18 cellular contexts compared by ENCODE assay signal in the genomic region with DNA sequence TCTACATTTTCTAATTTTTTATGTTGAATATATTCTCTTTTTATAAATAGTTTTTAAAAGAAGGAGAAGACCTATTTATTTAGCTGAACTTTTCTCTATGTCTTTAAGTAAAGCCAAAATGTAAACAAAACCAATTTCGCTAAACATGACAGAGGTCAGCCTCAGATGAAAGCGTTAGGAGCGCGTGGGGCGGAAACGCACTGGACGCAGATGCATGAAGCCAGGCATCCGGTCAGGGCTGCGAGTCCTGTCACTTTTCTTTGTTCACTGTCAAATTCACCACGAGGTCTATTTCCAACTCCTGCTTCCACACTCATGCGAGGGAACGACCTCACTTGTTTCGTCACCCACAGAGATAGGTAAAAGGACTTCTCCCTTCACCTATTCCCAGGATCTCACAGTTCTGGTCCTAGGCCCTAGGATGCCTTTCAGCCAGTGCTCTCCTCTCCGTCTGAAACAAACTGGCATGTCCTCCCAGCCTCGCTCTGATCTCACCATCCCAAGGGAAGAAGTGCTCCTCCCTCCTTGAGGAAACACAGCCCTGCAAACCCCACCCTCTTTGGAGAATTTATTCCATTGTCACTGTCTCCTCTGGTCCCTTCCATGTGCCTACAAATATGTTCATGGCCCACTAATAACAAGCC. TPM values are rescaled to one million over a fixed set of nuclear protein-coding genes. Genes with fewer than 3 reads are reported as not detected.
DNase-seq lines count a peak whose midpoint lies in the region; ATAC-seq and TF ChIP-seq lines count a peak whose summit lies in the region.
"Had no signal": no experiment of that assay in that cellular context is flagged by ENCODE, and none has a peak within 500 bp of the region (broad histone marks: within the 10 kb centered on the region; RNA-seq: fewer than 3 reads in every experiment).

No MANE protein-coding gene starts in this region.

- no peak for TF ChIP-seq EP300 in stomach (IDR thresholded peaks at IDR 0.05)

- 74% methylated on average over 15 of the region's 15 CpGs for WGBS in right cardiac atrium
- 82 to 87% (median 85%) methylated on average over 15 of the region's 15 CpGs for WGBS in stomach, 5 donors

- ATAC-seq in right cardiac atrium (peak; percentile 79 to 84), HG02852 (IDR thresholded peaks at IDR 0.05; ENCODE audit: unreplicated experiment) (no peak)
- ATAC-seq: activated CD8-positive, alpha-beta memory T cell treated with anti-CD3 and anti-CD28 coated beads, Interleukin-2, amount 10 ng/mL, durations not matched to agents 7 days and 5 days; naive thymus-derived CD8-positive, alpha-beta T cell had no signal

- TF ChIP-seq POLR2A in stomach (IDR thresholded peaks at IDR 0.05): no peak

- H3K4me3 Mint-ChIP-seq in CD14-positive monocyte: peak overlapping the region in 1 of 2 donors; percentile 87
- no peak overlapping the region for H3K4me3 Mint-ChIP-seq in chondrocyte (ENCODE audit: unreplicated experiment)
- no peak overlapping the region for H3K4me3 Mint-ChIP-seq in activated T-helper 2 cell treated with anti-CD3 and anti-CD28 coated beads, Interferon-gamma antibody, Interleukin-2, Interleukin-4, amounts not matched to agents 10 μg/mL and 5 μg/mL and 100 μg/mL, durations not matched to agents 14 hours and 24 hours and 36 hours (ENCODE audit: low read depth)
- H3K4me3 Mint-ChIP-seq: activated B cell treated with CpG ODN at 0.5 μM for 24 hours; activated CD8-positive, alpha-beta memory T cell treated with anti-CD3 and anti-CD28 coated beads, Interleukin-2, amount 10 ng/mL, durations not matched to agents 7 days and 5 days; activated naive CD4-positive, alpha-beta T cell treated with anti-CD3 and anti-CD28 coated beads for 36 hours; naive thymus-derived CD8-positive, alpha-beta T cell had no signal

- H3K36me3 Mint-ChIP-seq in CD14-positive monocyte: peaks cover 0 to 3% of the 10 kb centered on the region in 2 donors
- H3K36me3 Mint-ChIP-seq in chondrocyte (ENCODE audit: low read depth): peaks cover 24% of the 10 kb centered on the region
- no peaks in the 10 kb centered on the region for H3K36me3 Mint-ChIP-seq in activated T-helper 2 cell treated with anti-CD3 and anti-CD28 coated beads, Interferon-gamma antibody, Interleukin-2, Interleukin-4, amounts not matched to agents 10 μg/mL and 5 μg/mL and 100 μg/mL, durations not matched to agents 14 hours and 24 hours and 36 hours (ENCODE audit: low read depth)
- H3K36me3 Mint-ChIP-seq: activated CD8-positive, alpha-beta memory T cell treated with anti-CD3 and anti-CD28 coated beads, Interleukin-2, amount 10 ng/mL, durations not matched to agents 7 days and 5 days had no signal

- intact Hi-C loops in CD14-positive monocyte (cut with micrococcal nuclease) (loop anchor here in 1 of 2 donors (5.0 kb wide), 1 partner anchor 58 kb away; the partner anchor contains the start of gene ITGB5), right cardiac atrium (cut with DNase I) (no loop called here), stomach (cut with DNase I; ENCODE audit: low total_unique reads) (no loop called here)
- intact Hi-C loops in activated T-helper 2 cell treated with anti-CD3 and anti-CD28 coated beads, Interferon-gamma antibody, Interleukin-2, Interleukin-4, amounts not matched to agents 10 μg/mL and 5 μg/mL and 100 μg/mL, durations not matched to agents 14 hours and 24 hours and 36 hours (cut with micrococcal nuclease): no loop called here

- H3K27me3 Mint-ChIP-seq in CD14-positive monocyte (ENCODE audit: low read depth in 3 of 3) (peaks cover 5 to 6% (median 6%) of the 10 kb centered on the region in 3 donors), chondrocyte (ENCODE audit: low read depth) (no peaks in the 10 kb centered on the region)
- H3K27me3 Mint-ChIP-seq in activated T-helper 2 cell treated with anti-CD3 and anti-CD28 coated beads, Interferon-gamma antibody, Interleukin-2, Interleukin-4, amounts not matched to agents 10 μg/mL and 5 μg/mL and 100 μg/mL, durations not matched to agents 14 hours and 24 hours and 36 hours (ENCODE audit: low read depth): peaks cover 26% of the 10 kb centered on the region

- H3K4me1 ChIP-seq in right cardiac atrium (ENCODE audit: control insufficient read depth, insufficient read depth, low read length) (peaks cover 24% of the 10 kb centered on the region), stomach (peaks cover 7 to 61% (median 34%) of the 10 kb centered on the region in 4 donors)

- TF ChIP-seq CTCF in CD14-positive monocyte (IDR thresholded peaks at IDR 0.05) (no peak), chondrocyte (IDR thresholded peaks at IDR 0.05) (no peak), stomach (IDR thresholded peaks at IDR 0.05) (no peak), brain microvascular endothelial cell (IDR thresholded peaks at IDR 0.05; ENCODE audit: low read depth, low read length, missing control alignments) (no peak), WERI-Rb-1 (IDR thresholded peaks at IDR 0.05; ENCODE audit: low read depth, low read length) (no peak)

- H3K9me3 Mint-ChIP-seq in CD14-positive monocyte: peaks cover 0 to 3% (median 0%) of the 10 kb centered on the region in 7 donors
- H3K9me3 Mint-ChIP-seq in chondrocyte (ENCODE audit: low read depth): no peaks in the 10 kb centered on the region
- no peaks in the 10 kb centered on the region for H3K9me3 Mint-ChIP-seq in activated T-helper 2 cell treated with anti-CD3 and anti-CD28 coated beads, Interferon-gamma antibody, Interleukin-2, Interleukin-4, amounts not matched to agents 10 μg/mL and 5 μg/mL and 100 μg/mL, durations not matched to agents 14 hours and 24 hours and 36 hours
- H3K9me3 Mint-ChIP-seq: activated naive CD4-positive, alpha-beta T cell treated with anti-CD3 and anti-CD28 coated beads for 36 hours; naive thymus-derived CD8-positive, alpha-beta T cell had no signal

- H3K9me3 ChIP-seq in right cardiac atrium (ENCODE audit: control insufficient read depth, low read length) (no peaks in the 10 kb centered on the region), stomach (no peaks in the 10 kb centered on the region), WERI-Rb-1 (ENCODE audit: severe bottlenecking) (no peaks in the 10 kb centered on the region)

- peaks cover 21% of the 10 kb centered on the region for H3K4me1 Mint-ChIP-seq in CD14-positive monocyte
- peaks cover 79% of the 10 kb centered on the region for H3K4me1 Mint-ChIP-seq in chondrocyte (ENCODE audit: low read depth)
- H3K4me1 Mint-ChIP-seq in activated T-helper 2 cell treated with anti-CD3 and anti-CD28 coated beads, Interferon-gamma antibody, Interleukin-2, Interleukin-4, amounts not matched to agents 10 μg/mL and 5 μg/mL and 100 μg/mL, durations not matched to agents 14 hours and 24 hours and 36 hours (ENCODE audit: low read depth): no peaks in the 10 kb centered on the region
- H3K4me1 Mint-ChIP-seq: activated CD8-positive, alpha-beta memory T cell treated with anti-CD3 and anti-CD28 coated beads, Interleukin-2, amount 10 ng/mL, durations not matched to agents 7 days and 5 days had no signal

- H3K36me3 ChIP-seq in stomach: peaks cover 0 to 3% (median 0%) of the 10 kb centered on the region in 4 donors
- peaks cover 24% of the 10 kb centered on the region for H3K36me3 ChIP-seq in brain microvascular endothelial cell (replicated peaks)
- H3K36me3 ChIP-seq in WERI-Rb-1: no peaks in the 10 kb centered on the region

- H3K27ac ChIP-seq in right cardiac atrium (ENCODE audit: low read length): peak overlapping the region; percentile 72
- H3K27ac ChIP-seq in stomach: peak overlapping the region in 4 of 5 donors; percentile 32 to 62 (median 45)
- no peak overlapping the region for H3K27ac ChIP-seq in brain microvascular endothelial cell
- no peak overlapping the region for H3K27ac ChIP-seq in WERI-Rb-1
- H3K27ac ChIP-seq: HL-60 had no signal

- no peaks in the 10 kb centered on the region for H3K27me3 ChIP-seq in right cardiac atrium (ENCODE audit: control insufficient read depth, insufficient read depth)
- no peaks in the 10 kb centered on the region for H3K27me3 ChIP-seq in stomach
- H3K27me3 ChIP-seq in brain microvascular endothelial cell (replicated peaks): no peaks in the 10 kb centered on the region
- H3K27me3 ChIP-seq in WERI-Rb-1 (ENCODE audit: insufficient read depth, low read depth, severe bottlenecking): no peaks in the 10 kb centered on the region

- in situ Hi-C loops in brain microvascular endothelial cell (cut with HindIII; ENCODE audit: low pct_ligation_motif_present, low sequenced_read_pairs): no loop called here

- H3K4me3 ChIP-seq in right cardiac atrium (ENCODE audit: low read length) (no peak overlapping the region), stomach (no peak overlapping the region), brain microvascular endothelial cell (ENCODE audit: low read depth, low read length) (no peak overlapping the region), WERI-Rb-1 (ENCODE audit: low read depth, low read length) (no peak overlapping the region)

- H3K27ac Mint-ChIP-seq in CD14-positive monocyte: peak overlapping the region; percentile 75 to 90 (median 86)
- peak overlapping the region; percentile 14 for H3K27ac Mint-ChIP-seq in chondrocyte (ENCODE audit: unreplicated experiment)
- no peak overlapping the region for H3K27ac Mint-ChIP-seq in activated T-helper 2 cell treated with anti-CD3 and anti-CD28 coated beads, Interferon-gamma antibody, Interleukin-2, Interleukin-4, amounts not matched to agents 10 μg/mL and 5 μg/mL and 100 μg/mL, durations not matched to agents 14 hours and 24 hours and 36 hours
- H3K27ac Mint-ChIP-seq: activated B cell treated with CpG ODN at 0.5 μM for 24 hours; activated CD8-positive, alpha-beta memory T cell treated with anti-CD3 and anti-CD28 coated beads, Interleukin-2, amount 10 ng/mL, durations not matched to agents 7 days and 5 days; activated naive CD4-positive, alpha-beta T cell treated with anti-CD3 and anti-CD28 coated beads for 36 hours had no signal

- DNase-seq in CD14-positive monocyte (ENCODE audit: low spot score) (no peak), chondrocyte (ENCODE audit: low spot score) (no peak), right cardiac atrium (peak; percentile 53 to 71 (median 60)), stomach (no peak), brain microvascular endothelial cell (no peak), WERI-Rb-1 (no peak)
- DNase-seq in activated T-helper 2 cell treated with anti-CD3 and anti-CD28 coated beads, Interferon-gamma antibody, Interleukin-2, Interleukin-4, amounts not matched to agents 10 μg/mL and 5 μg/mL and 100 μg/mL, durations not matched to agents 14 hours and 24 hours and 36 hours (ENCODE audit: low spot score): no peak
- DNase-seq: activated B cell treated with CpG ODN at 0.5 μM for 24 hours; activated CD8-positive, alpha-beta memory T cell treated with anti-CD3 and anti-CD28 coated beads, Interleukin-2, amount 10 ng/mL, durations not matched to agents 7 days and 5 days; activated naive CD4-positive, alpha-beta T cell treated with anti-CD3 and anti-CD28 coated beads for 36 hours; head of caudate nucleus; naive thymus-derived CD8-positive, alpha-beta T cell; NCI-H187; NCI-H510A treated with DMSO at 0.1 percent for 48 hours; retina; stimulated activated CD4-positive, alpha-beta T cell treated with anti-CD3 and anti-CD28 coated beads, Interleukin-4, amount 100 ng/mL, for 4 hours had no signal

RNA-seq across cellular contexts. Expression of gene ITGB5, which starts 57.9 kb away (rescaled TPM):
- polyA plus RNA-seq in CD14-positive monocyte: 1 to 10 TPM in 1 of 2 donors, under 1 TPM in 1; 0.68 to 1.0 TPM
- total RNA-seq in chondrocyte: 498 to 625 TPM (median 501 TPM) in 3 replicates
- total RNA-seq in right cardiac atrium: 100 to 1,000 TPM; 107 to 170 (median 126) TPM
- polyA plus RNA-seq in right cardiac atrium: 39.0 TPM
- 100 to 1,000 TPM in 2 of 5 donors, 10 to 100 TPM in 3; 49.2 to 205 (median 81.1) TPM for total RNA-seq in stomach
- 10 to 100 TPM in 2 of 3 donors, 1 to 10 TPM in 1; 8.2 to 16.4 (median 13.8) TPM for polyA plus RNA-seq in stomach
- total RNA-seq in activated T-helper 2 cell treated with anti-CD3 and anti-CD28 coated beads, Interferon-gamma antibody, Interleukin-2, Interleukin-4, amounts not matched to agents 10 μg/mL and 5 μg/mL and 100 μg/mL, durations not matched to agents 14 hours and 24 hours and 36 hours: 3.3 and 4.3 TPM in 2 replicates
- total RNA-seq: activated B cell treated with CpG ODN at 0.5 μM for 24 hours had no signal

Comparison
In these comparisons a context has a peak if more than half of its experiments do, and no peak if none do; other contexts are left out.
1. DNase-seq: peak in right cardiac atrium (3 of 3); none in CD14-positive monocyte (single experiment), chondrocyte (single experiment), stomach (single experiment), activated T-helper 2 cell treated with anti-CD3 and anti-CD28 coated beads, Interferon-gamma antibody, Interleukin-2, Interleukin-4, amounts not matched to agents 10 μg/mL and 5 μg/mL and 100 μg/mL, durations not matched to agents 14 hours and 24 hours and 36 hours (single experiment), brain microvascular endothelial cell (single experiment) and WERI-Rb-1 (single experiment).
2. H3K27ac ChIP-seq: peak in right cardiac atrium (single experiment) and stomach (4 of 5); none in brain microvascular endothelial cell (single experiment) and WERI-Rb-1 (single experiment).